ENCODE assay signal across 14 cellular contexts in the genomic region with DNA sequence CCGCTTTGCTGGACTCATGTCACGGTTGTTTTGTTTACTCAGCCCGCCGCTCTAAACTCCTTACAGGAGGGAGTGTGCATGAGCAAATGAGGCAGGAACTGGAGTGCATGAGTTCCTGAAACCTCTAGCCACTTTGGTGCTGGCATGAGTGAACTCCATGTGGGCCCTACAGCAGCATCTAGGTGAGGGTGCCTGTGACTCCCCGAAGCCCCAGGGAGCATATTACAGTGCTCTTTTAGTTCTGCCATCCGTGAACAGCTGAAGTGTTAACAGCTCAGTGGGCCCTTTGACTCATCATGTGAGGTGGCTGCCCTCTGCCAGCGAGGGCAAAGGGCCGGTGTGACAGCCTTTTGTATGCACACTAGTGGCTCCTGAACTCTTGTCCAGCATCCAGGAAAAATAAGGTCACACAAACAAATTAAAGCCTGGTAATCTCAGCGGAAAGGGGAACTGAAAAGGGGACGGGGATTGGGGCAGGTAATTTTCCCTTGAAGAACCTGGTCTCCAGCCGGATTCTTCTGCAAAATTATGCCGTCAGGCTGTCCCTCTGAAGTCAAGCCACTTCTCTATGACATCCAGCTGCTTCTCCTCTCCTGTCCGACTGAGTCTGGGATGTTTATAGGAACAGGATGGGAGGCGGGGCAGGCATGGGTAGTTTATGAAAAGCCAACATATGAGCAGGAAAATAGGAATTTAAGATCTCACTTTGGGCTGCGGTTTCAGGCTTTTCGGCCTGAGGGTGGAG.
A peak's percentile ranks its signal among the peaks of the same experiment; 100 is the strongest.
DNase-seq lines count a peak whose midpoint lies in the region; ATAC-seq, FAIRE-seq and TF ChIP-seq lines count a peak whose summit lies in the region.
"Had no signal": no experiment of that assay in that cellular context is flagged by ENCODE, and none has a peak within 500 bp of the region (broad histone marks: within the 10 kb centered on the region; RNA-seq: fewer than 3 reads in every experiment).

No MANE protein-coding gene starts in this region.

- intact Hi-C loops in GM12878 (cut with micrococcal nuclease; ENCODE audit: unreplicated experiment): no loop called here

- FAIRE-seq in GM12878 (lab: Jason Lieb, UNC): no peak

- H2AFZ ChIP-seq in GM12878 (ENCODE audit: control insufficient read depth, low read depth, low read length): no peak overlapping the region

- H3K27me3 ChIP-seq in GM12878 (replicated peaks in 1 of 2; ENCODE audit: control insufficient read depth in 2 of 2, insufficient read depth in 2 of 2, low read length in 1 of 2): no peaks in the 10 kb centered on the region
- H3K27me3 ChIP-seq in Peyer's patch: no peaks in the 10 kb centered on the region
- H3K27me3 ChIP-seq: BLaER1 had no signal

- TF ChIP-seq RAD21 in GM12878 (IDR thresholded peaks at IDR 0.05; ENCODE audit: insufficient read depth, low read depth, low read length): no peak

- DNase-seq in ACHN (peak; percentile 89), HFF-Myc (ENCODE audit: extremely low read depth, low read depth) (peak; percentile 5), GM12878 (ENCODE audit: low read depth, low spot score) (no peak), left kidney (ENCODE audit: low read depth, low spot score) (peak; percentile 72), NCI-H2081 (lab: John Stamatoyannopoulos, UW) (no peak), Peyer's patch (no peak), GM20000 (ENCODE audit: low spot score) (no peak)
- DNase-seq: activated CD4-positive, alpha-beta T cell treated with anti-CD3 and anti-CD28 coated beads, Interleukin-2, amount 10 ng/mL, durations not matched to agents 7 days and 5 days; activated naive CD8-positive, alpha-beta T cell treated with anti-CD3 and anti-CD28 coated beads, Interleukin-2, amount 10 ng/mL, durations not matched to agents 7 days and 5 days; MM.1S; stimulated activated naive B cell treated with anti-CD40 and anti-IgM and Interleukin-4, amounts not matched to agents 10 μg/mL and 1 μg/mL and 100 μg/mL, for 72 hours had no signal

- H3K27ac ChIP-seq in GM12878 (ENCODE audit: control insufficient read depth, insufficient read depth) (no peak overlapping the region), Peyer's patch (no peak overlapping the region)
- H3K27ac ChIP-seq: BLaER1 had no signal

- RAD21 ChIA-PET in GM12878 (lab: Charles Lee; ENCODE audit: unreplicated experiment): no interaction called here

- no peak for TF ChIP-seq EP300 in GM12878 (IDR thresholded peaks at IDR 0.05; ENCODE audit: borderline replicate concordance in 1 of 2, control insufficient read depth in 1 of 2, low read depth in 2 of 2, low read length in 2 of 2)

- no TSS peak for BruUV-seq in GM12878 (replicated peaks; lab: Mats Ljungman, UMichigan)

- H3K9ac ChIP-seq in GM12878 (ENCODE audit: control insufficient read depth, insufficient read depth, low read length): no peak overlapping the region
- H3K9ac ChIP-seq: BLaER1 had no signal

- POLR2A ChIA-PET in GM12878 (lab: Charles Lee): no interaction called here

- peak; percentile 17; the same call in 1 of the 3 replicates for ATAC-seq in GM12878
- ATAC-seq in GM18502 (IDR thresholded peaks at IDR 0.05; ENCODE audit: poor library complexity, unreplicated experiment): no peak
- ATAC-seq: esophagus mucosa; stimulated activated naive B cell treated with anti-CD40 and anti-IgM and Interleukin-4, amounts not matched to agents 10 μg/mL and 1 μg/mL and 100 μg/mL, for 72 hours had no signal

- no peak overlapping the region for H3K4me2 ChIP-seq in GM12878 (ENCODE audit: control insufficient read depth, insufficient read depth)
- H3K4me2 ChIP-seq: BLaER1 had no signal

- CTCF ChIA-PET in GM12878 (lab: Yijun Ruan, JAX): interaction anchor here (0.8 kb wide), 1 partner anchor 564 kb away, joined by 3 read pairs; no protein-coding TSS in a partner anchor

- H3K79me2 ChIP-seq in GM12878 (ENCODE audit: control insufficient read depth, insufficient read depth, low read length): no peaks in the 10 kb centered on the region

- SMC1A ChIA-PET in GM12878 (lab: Charles Lee; ENCODE audit: uncharacterized antibody, unreplicated experiment): no interaction called here

- no peak for TF ChIP-seq CTCF in HFF-Myc (IDR thresholded peaks at IDR 0.05; ENCODE audit: low read depth, low read length, missing control alignments)
- no peak for TF ChIP-seq CTCF in GM12878 (IDR thresholded peaks at IDR 0.05 in 2 of 3, conservative IDR thresholded peaks at IDR 0.05 in 1 of 3; ENCODE audit: control insufficient read depth in 2 of 3, extremely low read depth in 1 of 3, insufficient read depth in 1 of 3, low read depth in 3 of 3, low read length in 3 of 3)
- no peak for TF ChIP-seq CTCF in Peyer's patch (IDR thresholded peaks at IDR 0.05)
- TF ChIP-seq CTCF in GM20000 (IDR thresholded peaks at IDR 0.05; ENCODE audit: extremely low read depth, missing control alignments): no peak

- no peak overlapping the region for H3K4me3 ChIP-seq in HFF-Myc (replicated peaks; ENCODE audit: low read depth, low read length)
- H3K4me3 ChIP-seq in GM12878: no peak overlapping the region
- no peak overlapping the region for H3K4me3 ChIP-seq in Peyer's patch
- H3K4me3 ChIP-seq: BLaER1 had no signal

- no peaks in the 10 kb centered on the region for H4K20me1 ChIP-seq in GM12878 (ENCODE audit: control insufficient read depth, insufficient read depth)
- H4K20me1 ChIP-seq: BLaER1 had no signal

- H3K4me1 ChIP-seq in GM12878 (ENCODE audit: control insufficient read depth, insufficient read depth, low read length): no peaks in the 10 kb centered on the region
- H3K4me1 ChIP-seq in Peyer's patch: no peaks in the 10 kb centered on the region
- H3K4me1 ChIP-seq: BLaER1 had no signal

- H3K36me3 ChIP-seq in GM12878 (ENCODE audit: control insufficient read depth in 2 of 2, insufficient read depth in 2 of 2, low read length in 1 of 2) (no peaks in the 10 kb centered on the region), Peyer's patch (no peaks in the 10 kb centered on the region)
- H3K36me3 ChIP-seq: BLaER1 had no signal

- H3K9me3 ChIP-seq in GM12878 (replicated peaks; ENCODE audit: control insufficient read depth, insufficient read depth, low read length): no peaks in the 10 kb centered on the region
- H3K9me3 ChIP-seq in Peyer's patch: no peaks in the 10 kb centered on the region
- H3K9me3 ChIP-seq: BLaER1 had no signal

- in situ Hi-C loops in ACHN (cut with HindIII; ENCODE audit: low pct_ligation_motif_present, low pct_unique_long_range_greater_than_20kb, low sequenced_read_pairs): no loop called here
- in situ Hi-C loops in GM12878 (cut with MboI): no loop called here

- TF ChIP-seq POLR2A in GM12878 (IDR thresholded peaks at IDR 0.05; ENCODE audit: low read depth, low read length) (no peak), Peyer's patch (IDR thresholded peaks at IDR 0.05) (no peak)

- WGBS in GM12878 (ENCODE audit: insufficient coverage, insufficient replicate concordance, low lambda C conversion rate, missing lambda C conversion rate): 28% methylated on average over 16 of the region's 16 CpGs

TF ChIP-seq in GM12878, 131 proteins besides CTCF, POLR2A, EP300 and RAD21 (continues in another document):
- TF ChIP-seq RBBP5 (conservative IDR thresholded peaks at IDR 0.05) (no peak), TBL1XR1 (IDR thresholded peaks at IDR 0.05; ENCODE audit: low read depth, low read length) (no peak), NFIC (IDR thresholded peaks at IDR 0.05; ENCODE audit: low read depth, low read length) (no peak), KDM1A (IDR thresholded peaks at IDR 0.05; ENCODE audit: borderline replicate concordance) (no peak), HDAC2 (IDR thresholded peaks at IDR 0.05) (no peak), MEF2B (IDR thresholded peaks at IDR 0.05; ENCODE audit: partially characterized antibody, poor library complexity, severe bottlenecking) (no peak), CHD1 (IDR thresholded peaks at IDR 0.05; ENCODE audit: low read depth, low read length) (no peak), MYB (IDR thresholded peaks at IDR 0.05; ENCODE audit: borderline replicate concordance, low read depth, low read length) (no peak), POLR2AphosphoS5 (IDR thresholded peaks at IDR 0.05; ENCODE audit: low read length) (no peak)
- TF ChIP-seq, protein P1, sequence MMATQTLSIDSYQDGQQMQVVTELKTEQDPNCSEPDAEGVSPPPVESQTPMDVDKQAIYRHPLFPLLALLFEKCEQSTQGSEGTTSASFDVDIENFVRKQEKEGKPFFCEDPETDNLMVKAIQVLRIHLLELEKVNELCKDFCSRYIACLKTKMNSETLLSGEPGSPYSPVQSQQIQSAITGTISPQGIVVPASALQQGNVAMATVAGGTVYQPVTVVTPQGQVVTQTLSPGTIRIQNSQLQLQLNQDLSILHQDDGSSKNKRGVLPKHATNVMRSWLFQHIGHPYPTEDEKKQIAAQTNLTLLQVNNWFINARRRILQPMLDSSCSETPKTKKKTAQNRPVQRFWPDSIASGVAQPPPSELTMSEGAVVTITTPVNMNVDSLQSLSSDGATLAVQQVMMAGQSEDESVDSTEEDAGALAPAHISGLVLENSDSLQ (IDR thresholded peaks at IDR 0.05): no peak
- TF ChIP-seq, protein P2, sequence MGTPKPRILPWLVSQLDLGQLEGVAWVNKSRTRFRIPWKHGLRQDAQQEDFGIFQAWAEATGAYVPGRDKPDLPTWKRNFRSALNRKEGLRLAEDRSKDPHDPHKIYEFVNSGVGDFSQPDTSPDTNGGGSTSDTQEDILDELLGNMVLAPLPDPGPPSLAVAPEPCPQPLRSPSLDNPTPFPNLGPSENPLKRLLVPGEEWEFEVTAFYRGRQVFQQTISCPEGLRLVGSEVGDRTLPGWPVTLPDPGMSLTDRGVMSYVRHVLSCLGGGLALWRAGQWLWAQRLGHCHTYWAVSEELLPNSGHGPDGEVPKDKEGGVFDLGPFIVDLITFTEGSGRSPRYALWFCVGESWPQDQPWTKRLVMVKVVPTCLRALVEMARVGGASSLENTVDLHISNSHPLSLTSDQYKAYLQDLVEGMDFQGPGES (IDR thresholded peaks at IDR 0.05): no peak
- TF ChIP-seq, protein P3, sequence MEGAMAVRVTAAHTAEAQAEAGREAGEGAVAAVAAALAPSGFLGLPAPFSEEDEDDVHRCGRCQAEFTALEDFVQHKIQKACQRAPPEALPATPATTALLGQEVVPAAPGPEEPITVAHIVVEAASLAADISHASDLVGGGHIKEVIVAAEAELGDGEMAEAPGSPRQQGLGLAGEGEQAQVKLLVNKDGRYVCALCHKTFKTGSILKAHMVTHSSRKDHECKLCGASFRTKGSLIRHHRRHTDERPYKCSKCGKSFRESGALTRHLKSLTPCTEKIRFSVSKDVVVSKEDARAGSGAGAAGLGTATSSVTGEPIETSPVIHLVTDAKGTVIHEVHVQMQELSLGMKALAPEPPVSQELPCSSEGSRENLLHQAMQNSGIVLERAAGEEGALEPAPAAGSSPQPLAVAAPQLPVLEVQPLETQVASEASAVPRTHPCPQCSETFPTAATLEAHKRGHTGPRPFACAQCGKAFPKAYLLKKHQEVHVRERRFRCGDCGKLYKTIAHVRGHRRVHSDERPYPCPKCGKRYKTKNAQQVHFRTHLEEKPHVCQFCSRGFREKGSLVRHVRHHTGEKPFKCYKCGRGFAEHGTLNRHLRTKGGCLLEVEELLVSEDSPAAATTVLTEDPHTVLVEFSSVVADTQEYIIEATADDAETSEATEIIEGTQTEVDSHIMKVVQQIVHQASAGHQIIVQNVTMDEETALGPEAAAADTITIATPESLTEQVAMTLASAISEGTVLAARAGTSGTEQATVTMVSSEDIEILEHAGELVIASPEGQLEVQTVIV (IDR thresholded peaks at IDR 0.05; ENCODE audit: borderline replicate concordance, partially characterized antibody): no peak

Comparison
In these comparisons a context has a peak if more than half of its experiments do, and no peak if none do; other contexts are left out.
1. DNase-seq: peak in ACHN (single experiment), HFF-Myc (single experiment) and left kidney (single experiment); none in GM12878 (single experiment), NCI-H2081 (0 of 2), Peyer's patch (0 of 3) and GM20000 (single experiment).